Comparison of ENCODE assay signal across 36 cellular contexts in the genomic region with DNA sequence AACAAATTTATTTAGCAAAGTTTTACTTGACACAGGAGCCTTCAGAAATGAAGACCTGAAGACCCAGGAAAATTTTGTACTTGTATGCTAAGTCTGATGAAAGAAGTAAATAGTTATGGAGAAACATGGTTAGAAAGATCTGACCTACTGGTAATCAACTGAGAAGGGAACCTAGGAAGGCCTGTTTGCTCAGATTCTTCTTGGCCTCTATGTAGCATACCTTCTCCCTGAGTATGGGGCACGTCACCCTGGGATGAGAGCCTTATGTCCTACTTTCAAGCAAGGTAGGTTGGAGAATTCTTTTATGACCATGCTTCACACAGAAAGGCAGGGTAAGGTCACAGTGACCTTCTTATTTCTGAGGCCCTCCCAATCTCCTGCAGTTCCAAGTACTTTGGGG.
"Had no signal": no experiment of that assay in that cellular context is flagged by ENCODE, and none has a peak within 500 bp of the region (broad histone marks: within the 10 kb centered on the region; RNA-seq: fewer than 3 reads in every experiment).

No MANE protein-coding gene starts in this region.

- H3K27ac Mint-ChIP-seq: activated naive CD4-positive, alpha-beta T cell treated with anti-CD3 and anti-CD28 coated beads for 36 hours; activated naive CD4-positive, alpha-beta T cell treated with anti-CD3 and anti-CD28 coated beads, Interleukin-2, amount 10 ng/mL, durations not matched to agents 7 days and 5 days; activated naive CD4-positive, alpha-beta T cell treated with anti-CD3 and anti-CD28 coated beads, Interleukin-2, amount 50 U/mL, for 24 hours; activated naive CD4-positive, alpha-beta T cell treated with anti-CD3 and anti-CD28 coated beads, Interleukin-2, amount 50 U/mL, for 72 hours; activated naive CD8-positive, alpha-beta T cell treated with anti-CD3 and anti-CD28 coated beads, Interleukin-2, amount 10 ng/mL, durations not matched to agents 7 days and 5 days; activated naive CD8-positive, alpha-beta T cell treated with anti-CD3 and anti-CD28 coated beads, Interleukin-2, amount 50 U/mL, for 24 hours; activated T-cell treated with anti-CD3 and anti-CD28 coated beads, Interleukin-2, amount 50 U/mL, for 24 hours; activated T-cell treated with anti-CD3 and anti-CD28 coated beads, Interleukin-2, amount 50 U/mL, for 72 hours; activated T-helper 1 cell treated with anti-CD3 and anti-CD28 coated beads, Interleukin-12 subunit alpha, Interleukin-12 subunit beta, Interleukin-2, Interleukin-4 antibody, amounts not matched to agents 30 ng/mL and 10 ng/mL and 1 ng/mL, durations not matched to agents 14 hours and 24 hours and 36 hours; activated T-helper 17 cell treated with anti-CD3 and anti-CD28 coated beads, Interleukin-2, amount 50 U/mL, for 72 hours; activated T-helper 2 cell treated with anti-CD3 and anti-CD28 coated beads, Interferon-gamma antibody, Interleukin-2, Interleukin-4, amounts not matched to agents 10 μg/mL and 5 μg/mL and 100 μg/mL, durations not matched to agents 14 hours and 24 hours and 36 hours; brain had no signal

- DNase-seq: activated effector memory CD4-positive, alpha-beta T cell treated with anti-CD3 and anti-CD28 coated beads, Interleukin-2, amount 50 U/mL, for 16 hours; activated effector memory CD4-positive, alpha-beta T cell treated with Interleukin-2 at 50 U/mL for 16 hours; activated gamma-delta T cell; activated gamma-delta T cell treated with Interleukin-2 at 50 U/mL for 16 hours; activated naive CD4-positive, alpha-beta T cell; activated naive CD4-positive, alpha-beta T cell treated with anti-CD3 and anti-CD28 coated beads for 36 hours; activated naive CD4-positive, alpha-beta T cell treated with anti-CD3 and anti-CD28 coated beads, Interleukin-2, amount 10 ng/mL, durations not matched to agents 7 days and 5 days; activated naive CD4-positive, alpha-beta T cell treated with anti-CD3 and anti-CD28 coated beads, Interleukin-2, amount 50 U/mL, for 16 hours; activated naive CD4-positive, alpha-beta T cell treated with Interleukin-2 at 50 U/mL for 16 hours; activated naive CD8-positive, alpha-beta T cell treated with anti-CD3 and anti-CD28 coated beads, Interleukin-2, amount 10 ng/mL, durations not matched to agents 7 days and 5 days; activated naive CD8-positive, alpha-beta T cell treated with anti-CD3 and anti-CD28 coated beads, Interleukin-2, amount 50 U/mL, for 24 hours; activated T-cell treated with anti-CD3 and anti-CD28 coated beads, Interleukin-2, amount 50 U/mL, for 1 hour; activated T-cell treated with anti-CD3 and anti-CD28 coated beads, Interleukin-2, amount 50 U/mL, for 24 hours; activated T-cell treated with anti-CD3 and anti-CD28 coated beads, Interleukin-2, amount 50 U/mL, for 4 hours; activated T-cell treated with anti-CD3 and anti-CD28 coated beads, Interleukin-2, amount 50 U/mL, for 48 hours; activated T-cell treated with anti-CD3 and anti-CD28 coated beads, Interleukin-2, amount 50 U/mL, for 72 hours; adrenal gland; amniotic stem cell; amygdala; anterior cingulate cortex; aorta; body of pancreas; brain microvascular endothelial cell; caudate nucleus; central memory CD4-positive, alpha-beta T cell; cerebellar nuclear complex had no signal

- H3K4me3 Mint-ChIP-seq: activated naive CD4-positive, alpha-beta T cell treated with anti-CD3 and anti-CD28 coated beads for 36 hours; activated naive CD4-positive, alpha-beta T cell treated with anti-CD3 and anti-CD28 coated beads, Interleukin-2, amount 10 ng/mL, durations not matched to agents 7 days and 5 days; activated naive CD4-positive, alpha-beta T cell treated with anti-CD3 and anti-CD28 coated beads, Interleukin-2, amount 50 U/mL, for 24 hours; activated naive CD8-positive, alpha-beta T cell treated with anti-CD3 and anti-CD28 coated beads, Interleukin-2, amount 10 ng/mL, durations not matched to agents 7 days and 5 days; activated naive CD8-positive, alpha-beta T cell treated with anti-CD3 and anti-CD28 coated beads, Interleukin-2, amount 50 U/mL, for 24 hours; activated T-cell treated with anti-CD3 and anti-CD28 coated beads, Interleukin-2, amount 50 U/mL, for 24 hours; activated T-cell treated with anti-CD3 and anti-CD28 coated beads, Interleukin-2, amount 50 U/mL, for 4 hours; activated T-cell treated with anti-CD3 and anti-CD28 coated beads, Interleukin-2, amount 50 U/mL, for 72 hours; activated T-helper 1 cell treated with anti-CD3 and anti-CD28 coated beads, Interleukin-12 subunit alpha, Interleukin-12 subunit beta, Interleukin-2, Interleukin-4 antibody, amounts not matched to agents 30 ng/mL and 10 ng/mL and 1 ng/mL, durations not matched to agents 14 hours and 24 hours and 36 hours; activated T-helper 17 cell treated with anti-CD3 and anti-CD28 coated beads, Interleukin-2, amount 50 U/mL, for 72 hours; brain; central memory CD8-positive, alpha-beta T cell had no signal

- H3K4me3 ChIP-seq: adrenal gland, ascending aorta, body of pancreas, breast epithelium, cardiac muscle cell had no signal

- H3K4me1 Mint-ChIP-seq: central memory CD8-positive, alpha-beta T cell had no signal

- H3K27me3 Mint-ChIP-seq: activated naive CD4-positive, alpha-beta T cell treated with anti-CD3 and anti-CD28 coated beads, Interleukin-2, amount 50 U/mL, for 24 hours; activated naive CD8-positive, alpha-beta T cell treated with anti-CD3 and anti-CD28 coated beads, Interleukin-2, amount 10 ng/mL, durations not matched to agents 7 days and 5 days; activated naive CD8-positive, alpha-beta T cell treated with anti-CD3 and anti-CD28 coated beads, Interleukin-2, amount 50 U/mL, for 24 hours; activated T-cell treated with anti-CD3 and anti-CD28 coated beads, Interleukin-2, amount 50 U/mL, for 24 hours; activated T-helper 17 cell treated with anti-CD3 and anti-CD28 coated beads, Interleukin-2, amount 50 U/mL, for 72 hours; central memory CD8-positive, alpha-beta T cell had no signal

- H3K27me3 ChIP-seq: adrenal gland, ascending aorta, body of pancreas, brain microvascular endothelial cell, breast epithelium, cardiac muscle cell had no signal

- H3K9me3 ChIP-seq: adrenal gland, body of pancreas had no signal

- H3K27ac ChIP-seq: adrenal gland, ascending aorta, body of pancreas, brain microvascular endothelial cell, breast epithelium, cardiac muscle cell had no signal

- ATAC-seq: activated naive CD4-positive, alpha-beta T cell treated with anti-CD3 and anti-CD28 coated beads, Interleukin-2, amount 50 U/mL, for 72 hours; activated naive CD8-positive, alpha-beta T cell treated with anti-CD3 and anti-CD28 coated beads, Interleukin-2, amount 50 U/mL, for 24 hours; activated T-cell treated with anti-CD3 and anti-CD28 coated beads, Interleukin-2, amount 50 U/mL, for 4 hours; activated T-cell treated with anti-CD3 and anti-CD28 coated beads, Interleukin-2, amount 50 U/mL, for 72 hours; activated T-helper 17 cell treated with anti-CD3 and anti-CD28 coated beads, Interleukin-2, amount 50 U/mL, for 72 hours; body of pancreas had no signal

- H3K36me3 ChIP-seq: adrenal gland, ascending aorta, brain microvascular endothelial cell, breast epithelium, cardiac muscle cell had no signal

- H3K4me1 ChIP-seq: adrenal gland, ascending aorta, body of pancreas, breast epithelium had no signal
